In genomic region chr6:97524846-97525245, GRCh38 we compare ENCODE assay signal across 12 cellular contexts.
DNase-seq lines count a peak whose midpoint lies in the region; ATAC-seq, FAIRE-seq and TF ChIP-seq lines count a peak whose summit lies in the region.
"Had no signal": no experiment of that assay in that cellular context is flagged by ENCODE, and none has a peak within 500 bp of the region (broad histone marks: within the 10 kb centered on the region; RNA-seq: fewer than 3 reads in every experiment).

No MANE protein-coding gene starts in this region.

- H3K9ac ChIP-seq in GM23248: no peak overlapping the region

- intact Hi-C loops in Calu3 (cut with micrococcal nuclease; ENCODE audit: unreplicated experiment) (no loop called here), pancreas (cut with DNase I) (no loop called here)

- H3K27me3 Mint-ChIP-seq in brain (no peaks in the 10 kb centered on the region), Calu3 (ENCODE audit: unreplicated experiment) (no peaks in the 10 kb centered on the region)
- peaks cover 1% of the 10 kb centered on the region for H3K27me3 Mint-ChIP-seq in activated naive CD8-positive, alpha-beta T cell treated with anti-CD3 and anti-CD28 coated beads, Interleukin-2, amount 50 U/mL, for 24 hours
- H3K27me3 Mint-ChIP-seq: CD4-positive, CD25-positive, alpha-beta regulatory T cell had no signal

- H3K27ac Mint-ChIP-seq in brain: peak overlapping the region; percentile 38 to 99 (median 94)
- no peak overlapping the region for H3K27ac Mint-ChIP-seq in Calu3 (ENCODE audit: unreplicated experiment)
- H3K27ac Mint-ChIP-seq in activated naive CD8-positive, alpha-beta T cell treated with anti-CD3 and anti-CD28 coated beads, Interleukin-2, amount 50 U/mL, for 24 hours: no peak overlapping the region
- H3K27ac Mint-ChIP-seq: CD4-positive, CD25-positive, alpha-beta regulatory T cell; stimulated activated memory B cell treated with anti-CD40 and anti-IgM and Interleukin-4, amounts not matched to agents 10 μg/mL and 1 μg/mL and 100 μg/mL, for 72 hours had no signal

- no peak overlapping the region for H2AFZ ChIP-seq in GM23248

- no peaks in the 10 kb centered on the region for H3K9me2 ChIP-seq in GM23248 (ENCODE audit: insufficient read depth)

- in situ Hi-C loops in GM23248 (cut with MboI): no loop called here

- ATAC-seq in pancreas: no peak
- no peak for ATAC-seq in activated naive CD8-positive, alpha-beta T cell treated with anti-CD3 and anti-CD28 coated beads, Interleukin-2, amount 50 U/mL, for 24 hours
- ATAC-seq: stimulated activated memory B cell treated with anti-CD40 and anti-IgM and Interleukin-4, amounts not matched to agents 10 μg/mL and 1 μg/mL and 100 μg/mL, for 72 hours had no signal

- no peak overlapping the region for H3K4me2 ChIP-seq in GM23248 (ENCODE audit: unreplicated experiment)

- CTCF ChIA-PET in Calu3 (lab: Charles Lee): interaction anchor here (1.2 kb wide), 1 partner anchor 38 kb away, joined by 5 read pairs; no protein-coding TSS in a partner anchor

- H3K4me1 Mint-ChIP-seq in brain: peaks cover 29% of the 10 kb centered on the region
- H3K4me1 Mint-ChIP-seq in Calu3 (ENCODE audit: low read depth, unreplicated experiment): no peaks in the 10 kb centered on the region
- H3K4me1 Mint-ChIP-seq in activated naive CD8-positive, alpha-beta T cell treated with anti-CD3 and anti-CD28 coated beads, Interleukin-2, amount 50 U/mL, for 24 hours: no peaks in the 10 kb centered on the region
- H3K4me1 Mint-ChIP-seq: CD4-positive, CD25-positive, alpha-beta regulatory T cell; stimulated activated memory B cell treated with anti-CD40 and anti-IgM and Interleukin-4, amounts not matched to agents 10 μg/mL and 1 μg/mL and 100 μg/mL, for 72 hours had no signal

- no peak for FAIRE-seq in HTR-8/SVneo (lab: Jason Lieb, UNC)
- no peak for FAIRE-seq in pancreas (lab: Jason Lieb, UNC)
- FAIRE-seq: endometrium had no signal

- H3F3A ChIP-seq in GM23248 (ENCODE audit: insufficient read depth): no peaks in the 10 kb centered on the region

- H3K36me3 ChIP-seq in GM23248 (ENCODE audit: low read depth) (no peaks in the 10 kb centered on the region), mesodermal cell (ENCODE audit: control insufficient read depth, insufficient read depth, low read length) (no peaks in the 10 kb centered on the region), pancreas (no peaks in the 10 kb centered on the region)

- H3K9me3 ChIP-seq in GM23248 (ENCODE audit: low read depth) (no peaks in the 10 kb centered on the region), mesodermal cell (ENCODE audit: control insufficient read depth, low read length) (no peaks in the 10 kb centered on the region), pancreas (no peaks in the 10 kb centered on the region)

- H3K9me3 Mint-ChIP-seq in brain (peaks cover under 1 to 21% (median 8%) of the 10 kb centered on the region in 5 experiments), Calu3 (ENCODE audit: low read depth, unreplicated experiment) (peaks cover under 1% of the 10 kb centered on the region)
- H3K9me3 Mint-ChIP-seq in activated naive CD8-positive, alpha-beta T cell treated with anti-CD3 and anti-CD28 coated beads, Interleukin-2, amount 50 U/mL, for 24 hours: no peaks in the 10 kb centered on the region

- no peaks in the 10 kb centered on the region for H4K20me1 ChIP-seq in GM23248 (ENCODE audit: insufficient read depth)

- H3K27me3 ChIP-seq in GM23248 (replicated peaks; ENCODE audit: insufficient read depth) (no peaks in the 10 kb centered on the region; the same call in 1 of the 2 replicates), pancreas (no peaks in the 10 kb centered on the region)

- TF ChIP-seq CTCF in brain (conservative IDR thresholded peaks at IDR 0.05) (no peak), Calu3 (IDR thresholded peaks at IDR 0.05; ENCODE audit: unreplicated experiment) (no peak), pancreas (IDR thresholded peaks at IDR 0.05) (no peak)

- H3K4me3 ChIP-seq in GM23248 (no peak overlapping the region), mesodermal cell (ENCODE audit: extremely low read depth, insufficient read depth, low read length, poor library complexity, severe bottlenecking) (no peak overlapping the region), pancreas (no peak overlapping the region)

- BruUV-seq in Calu3 (replicated peaks; lab: Mats Ljungman, UMichigan): no TSS peak

- H3K4me1 ChIP-seq in GM23248 (ENCODE audit: insufficient read depth) (no peaks in the 10 kb centered on the region), mesodermal cell (ENCODE audit: control insufficient read depth, insufficient read depth, low read length, poor library complexity, severe bottlenecking) (peaks cover 3% of the 10 kb centered on the region), pancreas (no peaks in the 10 kb centered on the region)

- peak; percentile 0 for DNase-seq in GM23248
- peak; percentile 45 for DNase-seq in NCI-H2227 (lab: John Stamatoyannopoulos, UW; ENCODE audit: unreplicated experiment)
- no peak for DNase-seq in Calu3
- no peak for DNase-seq in HTR-8/SVneo (ENCODE audit: insufficient read length, low spot score)
- no peak for DNase-seq in pancreas
- no peak for DNase-seq in activated naive CD8-positive, alpha-beta T cell treated with anti-CD3 and anti-CD28 coated beads, Interleukin-2, amount 50 U/mL, for 24 hours
- DNase-seq: CD4-positive, CD25-positive, alpha-beta regulatory T cell; stimulated activated CD4-positive, alpha-beta T cell treated with anti-CD3 and anti-CD28 coated beads, Interleukin-15, amount 100 ng/mL, for 24 hours had no signal

- H3K79me2 ChIP-seq in GM23248 (ENCODE audit: insufficient read depth): no peaks in the 10 kb centered on the region

- peaks cover 3% of the 10 kb centered on the region for H3K36me3 Mint-ChIP-seq in brain
- H3K36me3 Mint-ChIP-seq in Calu3 (ENCODE audit: insufficient read depth, unreplicated experiment): no peaks in the 10 kb centered on the region
- no peaks in the 10 kb centered on the region for H3K36me3 Mint-ChIP-seq in activated naive CD8-positive, alpha-beta T cell treated with anti-CD3 and anti-CD28 coated beads, Interleukin-2, amount 50 U/mL, for 24 hours (ENCODE audit: low read depth)
- H3K36me3 Mint-ChIP-seq: CD4-positive, CD25-positive, alpha-beta regulatory T cell; stimulated activated memory B cell treated with anti-CD40 and anti-IgM and Interleukin-4, amounts not matched to agents 10 μg/mL and 1 μg/mL and 100 μg/mL, for 72 hours had no signal

- 37 to 47% methylated on average over 4 of the region's 4 CpGs for WGBS in GM23248 (ENCODE audit: low coverage in 1 of 2, low lambda C conversion rate in 2 of 2, missing lambda C conversion rate in 2 of 2), 2 experiments
- 9 to 26% methylated on average over 3 of the region's 4 CpGs for WGBS in mesodermal cell (ENCODE audit: insufficient coverage in 2 of 2), 2 experiments
- 17 to 23% methylated on average over 4 of the region's 4 CpGs for WGBS in pancreas, 2 donors

- peak overlapping the region in 4 of 5 experiments; percentile 69 to 89 (median 78) for H3K4me3 Mint-ChIP-seq in brain
- no peak overlapping the region for H3K4me3 Mint-ChIP-seq in Calu3 (ENCODE audit: low read depth, unreplicated experiment)
- H3K4me3 Mint-ChIP-seq in activated naive CD8-positive, alpha-beta T cell treated with anti-CD3 and anti-CD28 coated beads, Interleukin-2, amount 50 U/mL, for 24 hours: no peak overlapping the region
- H3K4me3 Mint-ChIP-seq: CD4-positive, CD25-positive, alpha-beta regulatory T cell; stimulated activated memory B cell treated with anti-CD40 and anti-IgM and Interleukin-4, amounts not matched to agents 10 μg/mL and 1 μg/mL and 100 μg/mL, for 72 hours had no signal

- H3K27ac ChIP-seq in GM23248 (no peak overlapping the region), mesodermal cell (ENCODE audit: low read depth, low read length, severe bottlenecking) (peak overlapping the region; percentile 36), pancreas (no peak overlapping the region)

Comparison
In these comparisons a context has a peak if more than half of its experiments do, and no peak if none do; other contexts are left out.
1. DNase-seq: peak in GM23248 (single experiment) and NCI-H2227 (single experiment); none in Calu3 (single experiment), HTR-8/SVneo (single experiment), pancreas (0 of 6) and activated naive CD8-positive, alpha-beta T cell treated with anti-CD3 and anti-CD28 coated beads, Interleukin-2, amount 50 U/mL, for 24 hours (single experiment).
2. H3K27ac Mint-ChIP-seq: peak in brain (5 of 5); none in Calu3 (single experiment) and activated naive CD8-positive, alpha-beta T cell treated with anti-CD3 and anti-CD28 coated beads, Interleukin-2, amount 50 U/mL, for 24 hours (single experiment).
3. H3K4me3 Mint-ChIP-seq: peak in brain (4 of 5); none in Calu3 (single experiment) and activated naive CD8-positive, alpha-beta T cell treated with anti-CD3 and anti-CD28 coated beads, Interleukin-2, amount 50 U/mL, for 24 hours (single experiment).